Comparison of ENCODE assay signal across 1 cellular context in the genomic region with DNA sequence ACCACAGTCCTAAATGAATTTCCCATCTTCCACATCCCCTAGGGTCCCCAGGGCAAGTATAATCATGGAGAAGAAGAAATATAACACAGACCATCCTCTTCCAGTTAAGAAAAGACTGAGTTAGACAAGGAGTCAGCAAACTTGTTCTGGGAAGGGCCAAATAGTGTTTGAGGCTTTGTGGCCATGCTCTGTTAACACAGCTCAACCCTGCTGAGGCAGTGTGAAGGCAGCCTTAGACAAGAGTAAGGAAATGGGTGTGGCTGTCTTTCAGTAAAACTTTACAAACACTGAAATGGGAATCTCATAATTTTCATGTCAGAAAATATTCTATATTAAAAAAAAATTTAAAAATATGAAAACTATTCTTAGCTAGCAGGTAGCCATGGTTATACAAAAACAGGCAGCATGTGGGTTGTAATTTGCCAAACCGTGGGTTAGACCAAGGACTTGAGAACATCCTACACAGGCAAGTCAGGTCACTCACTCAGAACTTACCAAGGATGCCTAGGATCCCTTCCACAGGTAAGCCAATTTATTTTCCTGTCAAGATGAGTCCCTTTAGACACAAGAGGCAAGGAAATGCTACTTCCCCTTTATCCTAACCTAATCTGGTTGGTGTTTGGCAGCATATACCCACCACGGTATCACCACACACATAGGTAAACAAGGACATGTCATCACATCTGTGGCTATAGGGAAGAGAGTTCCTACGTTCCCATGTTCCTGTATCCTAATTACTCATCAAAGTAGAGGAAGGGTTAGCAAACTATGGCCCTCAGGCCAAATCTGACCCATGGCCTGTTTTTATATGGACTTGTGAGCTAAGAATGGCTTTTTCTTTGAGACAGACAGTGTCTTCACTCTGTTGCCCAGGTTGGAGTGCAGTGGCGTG.
TF ChIP-seq lines count a peak whose summit lies in the region.

No MANE protein-coding gene starts in this region.

TF ChIP-seq in GM23338, 12 proteins besides CTCF, POLR2A, EP300 and RAD21 (continued from another document):
- TF ChIP-seq, protein P1, sequence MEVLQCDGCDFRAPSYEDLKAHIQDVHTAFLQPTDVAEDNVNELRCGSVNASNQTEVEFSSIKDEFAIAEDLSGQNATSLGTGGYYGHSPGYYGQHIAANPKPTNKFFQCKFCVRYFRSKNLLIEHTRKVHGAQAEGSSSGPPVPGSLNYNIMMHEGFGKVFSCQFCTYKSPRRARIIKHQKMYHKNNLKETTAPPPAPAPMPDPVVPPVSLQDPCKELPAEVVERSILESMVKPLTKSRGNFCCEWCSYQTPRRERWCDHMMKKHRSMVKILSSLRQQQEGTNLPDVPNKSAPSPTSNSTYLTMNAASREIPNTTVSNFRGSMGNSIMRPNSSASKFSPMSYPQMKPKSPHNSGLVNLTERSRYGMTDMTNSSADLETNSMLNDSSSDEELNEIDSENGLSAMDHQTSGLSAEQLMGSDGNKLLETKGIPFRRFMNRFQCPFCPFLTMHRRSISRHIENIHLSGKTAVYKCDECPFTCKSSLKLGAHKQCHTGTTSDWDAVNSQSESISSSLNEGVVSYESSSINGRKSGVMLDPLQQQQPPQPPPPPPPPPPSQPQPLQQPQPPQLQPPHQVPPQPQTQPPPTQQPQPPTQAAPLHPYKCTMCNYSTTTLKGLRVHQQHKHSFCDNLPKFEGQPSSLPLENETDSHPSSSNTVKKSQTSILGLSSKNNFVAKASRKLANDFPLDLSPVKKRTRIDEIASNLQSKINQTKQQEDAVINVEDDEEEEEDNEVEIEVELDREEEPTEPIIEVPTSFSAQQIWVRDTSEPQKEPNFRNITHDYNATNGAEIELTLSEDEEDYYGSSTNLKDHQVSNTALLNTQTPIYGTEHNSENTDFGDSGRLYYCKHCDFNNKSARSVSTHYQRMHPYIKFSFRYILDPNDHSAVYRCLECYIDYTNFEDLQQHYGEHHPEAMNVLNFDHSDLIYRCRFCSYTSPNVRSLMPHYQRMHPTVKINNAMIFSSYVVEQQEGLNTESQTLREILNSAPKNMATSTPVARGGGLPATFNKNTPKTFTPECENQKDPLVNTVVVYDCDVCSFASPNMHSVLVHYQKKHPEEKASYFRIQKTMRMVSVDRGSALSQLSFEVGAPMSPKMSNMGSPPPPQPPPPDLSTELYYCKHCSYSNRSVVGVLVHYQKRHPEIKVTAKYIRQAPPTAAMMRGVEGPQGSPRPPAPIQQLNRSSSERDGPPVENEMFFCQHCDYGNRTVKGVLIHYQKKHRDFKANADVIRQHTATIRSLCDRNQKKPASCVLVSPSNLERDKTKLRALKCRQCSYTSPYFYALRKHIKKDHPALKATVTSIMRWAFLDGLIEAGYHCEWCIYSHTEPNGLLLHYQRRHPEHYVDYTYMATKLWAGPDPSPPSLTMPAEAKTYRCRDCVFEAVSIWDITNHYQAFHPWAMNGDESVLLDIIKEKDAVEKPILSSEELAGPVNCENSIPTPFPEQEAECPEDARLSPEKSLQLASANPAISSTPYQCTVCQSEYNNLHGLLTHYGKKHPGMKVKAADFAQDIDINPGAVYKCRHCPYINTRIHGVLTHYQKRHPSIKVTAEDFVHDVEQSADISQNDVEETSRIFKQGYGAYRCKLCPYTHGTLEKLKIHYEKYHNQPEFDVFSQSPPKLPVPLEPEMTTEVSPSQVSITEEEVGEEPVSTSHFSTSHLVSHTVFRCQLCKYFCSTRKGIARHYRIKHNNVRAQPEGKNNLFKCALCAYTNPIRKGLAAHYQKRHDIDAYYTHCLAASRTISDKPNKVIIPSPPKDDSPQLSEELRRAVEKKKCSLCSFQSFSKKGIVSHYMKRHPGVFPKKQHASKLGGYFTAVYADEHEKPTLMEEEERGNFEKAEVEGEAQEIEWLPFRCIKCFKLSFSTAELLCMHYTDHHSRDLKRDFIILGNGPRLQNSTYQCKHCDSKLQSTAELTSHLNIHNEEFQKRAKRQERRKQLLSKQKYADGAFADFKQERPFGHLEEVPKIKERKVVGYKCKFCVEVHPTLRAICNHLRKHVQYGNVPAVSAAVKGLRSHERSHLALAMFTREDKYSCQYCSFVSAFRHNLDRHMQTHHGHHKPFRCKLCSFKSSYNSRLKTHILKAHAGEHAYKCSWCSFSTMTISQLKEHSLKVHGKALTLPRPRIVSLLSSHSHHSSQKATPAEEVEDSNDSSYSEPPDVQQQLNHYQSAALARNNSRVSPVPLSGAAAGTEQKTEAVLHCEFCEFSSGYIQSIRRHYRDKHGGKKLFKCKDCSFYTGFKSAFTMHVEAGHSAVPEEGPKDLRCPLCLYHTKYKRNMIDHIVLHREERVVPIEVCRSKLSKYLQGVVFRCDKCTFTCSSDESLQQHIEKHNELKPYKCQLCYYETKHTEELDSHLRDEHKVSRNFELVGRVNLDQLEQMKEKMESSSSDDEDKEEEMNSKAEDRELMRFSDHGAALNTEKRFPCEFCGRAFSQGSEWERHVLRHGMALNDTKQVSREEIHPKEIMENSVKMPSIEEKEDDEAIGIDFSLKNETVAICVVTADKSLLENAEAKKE (CRISPR knock-in tag; IDR thresholded peaks at IDR 0.05): no peak
- TF ChIP-seq EZH2phosphoT487 (IDR thresholded peaks at IDR 0.05; ENCODE audit: unreplicated experiment): no peak
- TF ChIP-seq, protein P2, sequence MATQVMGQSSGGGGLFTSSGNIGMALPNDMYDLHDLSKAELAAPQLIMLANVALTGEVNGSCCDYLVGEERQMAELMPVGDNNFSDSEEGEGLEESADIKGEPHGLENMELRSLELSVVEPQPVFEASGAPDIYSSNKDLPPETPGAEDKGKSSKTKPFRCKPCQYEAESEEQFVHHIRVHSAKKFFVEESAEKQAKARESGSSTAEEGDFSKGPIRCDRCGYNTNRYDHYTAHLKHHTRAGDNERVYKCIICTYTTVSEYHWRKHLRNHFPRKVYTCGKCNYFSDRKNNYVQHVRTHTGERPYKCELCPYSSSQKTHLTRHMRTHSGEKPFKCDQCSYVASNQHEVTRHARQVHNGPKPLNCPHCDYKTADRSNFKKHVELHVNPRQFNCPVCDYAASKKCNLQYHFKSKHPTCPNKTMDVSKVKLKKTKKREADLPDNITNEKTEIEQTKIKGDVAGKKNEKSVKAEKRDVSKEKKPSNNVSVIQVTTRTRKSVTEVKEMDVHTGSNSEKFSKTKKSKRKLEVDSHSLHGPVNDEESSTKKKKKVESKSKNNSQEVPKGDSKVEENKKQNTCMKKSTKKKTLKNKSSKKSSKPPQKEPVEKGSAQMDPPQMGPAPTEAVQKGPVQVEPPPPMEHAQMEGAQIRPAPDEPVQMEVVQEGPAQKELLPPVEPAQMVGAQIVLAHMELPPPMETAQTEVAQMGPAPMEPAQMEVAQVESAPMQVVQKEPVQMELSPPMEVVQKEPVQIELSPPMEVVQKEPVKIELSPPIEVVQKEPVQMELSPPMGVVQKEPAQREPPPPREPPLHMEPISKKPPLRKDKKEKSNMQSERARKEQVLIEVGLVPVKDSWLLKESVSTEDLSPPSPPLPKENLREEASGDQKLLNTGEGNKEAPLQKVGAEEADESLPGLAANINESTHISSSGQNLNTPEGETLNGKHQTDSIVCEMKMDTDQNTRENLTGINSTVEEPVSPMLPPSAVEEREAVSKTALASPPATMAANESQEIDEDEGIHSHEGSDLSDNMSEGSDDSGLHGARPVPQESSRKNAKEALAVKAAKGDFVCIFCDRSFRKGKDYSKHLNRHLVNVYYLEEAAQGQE (IDR thresholded peaks at IDR 0.05; ENCODE audit: unreplicated experiment): no peak
- TF ChIP-seq, protein P3, sequence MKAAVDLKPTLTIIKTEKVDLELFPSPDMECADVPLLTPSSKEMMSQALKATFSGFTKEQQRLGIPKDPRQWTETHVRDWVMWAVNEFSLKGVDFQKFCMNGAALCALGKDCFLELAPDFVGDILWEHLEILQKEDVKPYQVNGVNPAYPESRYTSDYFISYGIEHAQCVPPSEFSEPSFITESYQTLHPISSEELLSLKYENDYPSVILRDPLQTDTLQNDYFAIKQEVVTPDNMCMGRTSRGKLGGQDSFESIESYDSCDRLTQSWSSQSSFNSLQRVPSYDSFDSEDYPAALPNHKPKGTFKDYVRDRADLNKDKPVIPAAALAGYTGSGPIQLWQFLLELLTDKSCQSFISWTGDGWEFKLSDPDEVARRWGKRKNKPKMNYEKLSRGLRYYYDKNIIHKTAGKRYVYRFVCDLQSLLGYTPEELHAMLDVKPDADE (IDR thresholded peaks at IDR 0.05): no peak
- no peak for TF ChIP-seq POLR2AphosphoS5 (IDR thresholded peaks at IDR 0.05; ENCODE audit: low read depth)
- no peak for TF ChIP-seq NANOG (IDR thresholded peaks at IDR 0.05; ENCODE audit: borderline replicate concordance)
- TF ChIP-seq STAT1 (IDR thresholded peaks at IDR 0.05; ENCODE audit: unreplicated experiment): no peak
- no peak for TF ChIP-seq ZNF331 (CRISPR knock-in tag; IDR thresholded peaks at IDR 0.05; ENCODE audit: low read depth)
- TF ChIP-seq JUNB (IDR thresholded peaks at IDR 0.05; ENCODE audit: unreplicated experiment): no peak
- no peak for TF ChIP-seq ZNF114 (CRISPR knock-in tag; IDR thresholded peaks at IDR 0.05)
- no peak for TF ChIP-seq EZH2 (IDR thresholded peaks at IDR 0.05; ENCODE audit: low read depth, unreplicated experiment)
